21 cellular contexts compared by ENCODE assay signal in the genomic region with DNA sequence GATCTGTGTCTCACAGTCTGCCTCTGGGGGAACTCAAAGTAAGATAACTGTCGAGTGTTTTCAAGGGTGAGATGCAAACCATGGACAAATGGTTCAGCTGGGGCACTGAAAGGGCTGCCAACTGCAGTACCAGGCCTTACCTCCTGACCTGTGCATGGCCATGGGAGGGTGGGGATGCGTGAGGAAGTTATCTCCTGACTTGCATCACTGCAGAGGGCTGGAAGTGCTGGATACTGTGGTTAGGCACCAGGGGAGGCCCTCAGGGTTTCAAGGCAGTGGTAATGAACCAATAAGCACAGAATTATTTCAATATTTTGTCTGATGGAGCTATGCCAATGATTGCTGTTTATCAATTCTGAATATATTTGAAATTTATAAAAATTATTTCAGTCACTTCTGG.
"Had no signal": no experiment of that assay in that cellular context is flagged by ENCODE, and none has a peak within 500 bp of the region (broad histone marks: within the 10 kb centered on the region; RNA-seq: fewer than 3 reads in every experiment).

No MANE protein-coding gene starts in this region.

- H3K27me3 ChIP-seq: neural progenitor cell, right lobe of liver, stomach, suprapubic skin, tibial nerve, uterus had no signal

- DNase-seq: activated CD4-positive, alpha-beta T cell treated with anti-CD3 and anti-CD28 coated beads for 4 hours; activated CD4-positive, alpha-beta T cell treated with anti-CD3 and anti-CD28 coated beads, Interleukin-2, amount 50 U/mL, for 48 hours; activated CD4-positive, CD25-positive, alpha-beta regulatory T cell; activated gamma-delta T cell treated with Interleukin-2 at 50 U/mL for 16 hours; anterior cingulate cortex; caudate nucleus; effector CD4-positive, alpha-beta T cell; erythroblast; foreskin fibroblast; lower lobe of right lung; naive thymus-derived CD8-positive, alpha-beta T cell; posterior cingulate gyrus; right lobe of liver; stimulated activated CD4-positive, alpha-beta T cell treated with anti-CD3 and anti-CD28 coated beads, Interleukin-2, amount 100 ng/mL, for 24 hours; stomach; T-helper 9 cell; uterus had no signal

- H3K4me3 ChIP-seq: lower lobe of right lung, neural progenitor cell, right lobe of liver, skin epidermis, stomach, suprapubic skin, tibial nerve, uterus had no signal

- H3K36me3 ChIP-seq: lower lobe of right lung, neural progenitor cell, right lobe of liver, stomach, suprapubic skin, tibial nerve, uterus had no signal
